8 cellular contexts compared by ENCODE assay signal in the genomic region with DNA sequence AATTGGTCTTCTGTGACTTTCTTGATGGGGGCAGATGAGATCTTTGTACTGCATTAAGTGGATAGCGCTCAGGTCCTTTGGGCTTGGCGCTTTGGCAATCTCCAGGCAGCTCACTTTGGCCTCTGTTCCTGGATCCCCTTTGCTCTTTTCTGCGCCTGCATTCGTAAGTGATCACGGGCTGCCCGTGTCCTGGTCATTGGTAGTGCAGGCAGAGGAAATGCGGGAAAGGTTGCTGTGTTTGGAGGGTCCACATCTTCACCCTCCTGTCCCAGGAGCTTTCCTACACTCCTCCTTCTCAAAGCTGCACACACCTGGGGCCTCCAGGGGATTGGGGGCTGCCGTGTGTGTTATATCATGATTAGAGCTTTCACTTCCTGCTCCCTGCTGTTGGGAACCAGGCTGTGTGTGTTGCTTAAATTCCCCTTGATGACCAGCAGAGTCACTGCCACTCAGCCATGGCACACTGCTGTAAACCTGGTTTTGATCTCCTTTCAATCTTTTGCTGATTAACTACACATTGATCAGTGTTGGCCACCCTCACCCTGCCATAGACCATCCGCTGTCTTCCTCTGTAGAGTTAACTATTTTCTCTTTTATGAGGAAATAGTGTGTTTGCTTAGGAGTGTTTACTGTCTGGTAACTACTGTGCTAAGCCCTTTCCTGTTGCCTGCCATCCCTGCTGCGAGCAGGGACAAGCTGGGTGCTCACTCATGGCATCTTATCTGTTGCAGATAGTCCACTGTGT. TPM values are rescaled to one million over a fixed set of nuclear protein-coding genes. Genes with fewer than 3 reads are reported as not detected.
A peak's percentile ranks its signal among the peaks of the same experiment; 100 is the strongest.
DNase-seq lines count a peak whose midpoint lies in the region; ATAC-seq and TF ChIP-seq lines count a peak whose summit lies in the region.

No MANE protein-coding gene starts in this region.

- no peak for TF ChIP-seq CTCF in glutamatergic neuron (IDR thresholded peaks at IDR 0.05; ENCODE audit: partially characterized antibody, unreplicated experiment)
- TF ChIP-seq CTCF in psoas muscle (IDR thresholded peaks at IDR 0.05): no peak

- peak overlapping the region; percentile 84 for H3K4me2 ChIP-seq in BLaER1

- peaks cover 11% of the 10 kb centered on the region for H3K36me3 Mint-ChIP-seq in glutamatergic neuron (ENCODE audit: unreplicated experiment)

- H3K36me3 ChIP-seq in BLaER1: peaks cover 25% of the 10 kb centered on the region
- H3K36me3 ChIP-seq in psoas muscle (ENCODE audit: insufficient read depth in 1 of 2, low read depth in 1 of 2): peaks cover 0 to 25% of the 10 kb centered on the region in 2 donors
- peaks cover 32% of the 10 kb centered on the region for H3K36me3 ChIP-seq in MG63

- intact Hi-C loops in psoas muscle (cut with DNase I): no loop called here

- peaks cover 4% of the 10 kb centered on the region for H3K27me3 Mint-ChIP-seq in glutamatergic neuron (ENCODE audit: unreplicated experiment)

- no peak overlapping the region for H3K9ac ChIP-seq in BLaER1

- H3K4me1 ChIP-seq in BLaER1 (peaks cover 25% of the 10 kb centered on the region), psoas muscle (peaks cover 14% of the 10 kb centered on the region)

- H3K9me3 Mint-ChIP-seq in glutamatergic neuron (ENCODE audit: unreplicated experiment): peaks cover 2% of the 10 kb centered on the region

- H3K4me3 ChIP-seq in BLaER1 (no peak overlapping the region), psoas muscle (no peak overlapping the region), MG63 (no peak overlapping the region; the same call in 1 of the 2 replicates)

- 84 to 87% (median 86%) methylated on average over 10 of the region's 10 CpGs for WGBS in psoas muscle, 3 donors

- H3K4me1 Mint-ChIP-seq in glutamatergic neuron (ENCODE audit: low read depth, unreplicated experiment): peaks cover 5% of the 10 kb centered on the region

- peak; percentile 40 for DNase-seq in OCI-M1 (lab: John Stamatoyannopoulos, UW)
- DNase-seq in glutamatergic neuron: no peak
- no peak for DNase-seq in psoas muscle
- no peak for DNase-seq in MG63
- DNase-seq in foreskin melanocyte: no peak

- H3K27ac Mint-ChIP-seq in glutamatergic neuron (ENCODE audit: unreplicated experiment): peak overlapping the region; percentile 46

- H3K4me3 Mint-ChIP-seq in glutamatergic neuron (ENCODE audit: unreplicated experiment): peak overlapping the region; percentile 78

- no peaks in the 10 kb centered on the region for H4K20me1 ChIP-seq in BLaER1

- H3K9me3 ChIP-seq in BLaER1 (no peaks in the 10 kb centered on the region), psoas muscle (no peaks in the 10 kb centered on the region), MG63 (no peaks in the 10 kb centered on the region)

- H3K27me3 ChIP-seq in BLaER1 (no peaks in the 10 kb centered on the region), psoas muscle (ENCODE audit: insufficient read depth in 3 of 3, low read length in 2 of 3) (no peaks in the 10 kb centered on the region), MG63 (no peaks in the 10 kb centered on the region)

- no peak overlapping the region for H3K27ac ChIP-seq in BLaER1
- no peak overlapping the region for H3K27ac ChIP-seq in psoas muscle

- peak; percentile 80 for ATAC-seq in GM18868 (IDR thresholded peaks at IDR 0.05; ENCODE audit: unreplicated experiment)
- no peak for ATAC-seq in HG02798 (IDR thresholded peaks at IDR 0.05; ENCODE audit: poor library complexity, unreplicated experiment)
- no peak for ATAC-seq in psoas muscle

RNA-seq across cellular contexts. Expression of a gene that starts 13.0 kb away (rescaled TPM):
- 33.0 TPM for total RNA-seq in glutamatergic neuron (ENCODE audit: unreplicated experiment)
- 10 to 100 TPM in 2 of 4 donors, 1 to 10 TPM in 2; 4.6 to 26.0 (median 14.8) TPM for total RNA-seq in psoas muscle
- polyA plus RNA-seq in psoas muscle: 10 to 100 TPM; 13.3 to 19.4 (median 18.7) TPM
- 9.5 and 38.6 TPM in 2 replicates for total RNA-seq in MG63 (2014; rRNA removed; shearing (Covaris generic); ENCODE audit: low replicate concordance)

RNA-seq across cellular contexts. Expression of a gene that starts 24.5 kb away (rescaled TPM):
- total RNA-seq in glutamatergic neuron (ENCODE audit: unreplicated experiment) (54.6 TPM), psoas muscle (10 to 100 TPM; 17.3 to 24.6 (median 18.8) TPM)
- polyA plus RNA-seq in psoas muscle: 10 to 100 TPM in 2 of 3 donors, 1 to 10 TPM in 1; 7.5 to 27.3 (median 11.3) TPM
- total RNA-seq in MG63 (2014; rRNA removed; shearing (Covaris generic); ENCODE audit: low replicate concordance): 6.2 and 13.2 TPM in 2 replicates
